2 cellular contexts compared by ENCODE assay signal in genomic region chr17:81140695-81141094, GRCh38.
TF ChIP-seq lines count a peak whose summit lies in the region.

No MANE protein-coding gene starts in this region.

TF ChIP-seq in K562, 482 proteins besides CTCF, POLR2A, EP300 and RAD21:
- peak; percentile 94 for TF ChIP-seq SAFB (IDR thresholded peaks at IDR 0.05; ENCODE audit: borderline replicate concordance, low read depth, low read length)
- TF ChIP-seq SRF (CRISPR knock-in tag; IDR thresholded peaks at IDR 0.05), result no peak

TF ChIP-seq in SK-N-SH treated with all-trans-retinoic acid at 6 μM for 48 hours, 23 proteins besides CTCF, POLR2A, EP300 and RAD21:
- TF ChIP-seq ESRRG (CRISPR knock-in tag; IDR thresholded peaks at IDR 0.05), result no peak
- no peak for TF ChIP-seq ARNTL (CRISPR knock-in tag; IDR thresholded peaks at IDR 0.05; ENCODE audit: borderline replicate concordance, low read depth)
- TF ChIP-seq PATZ1 (CRISPR knock-in tag; IDR thresholded peaks at IDR 0.05; ENCODE audit: borderline replicate concordance), result no peak
- TF ChIP-seq ZNF565 (CRISPR knock-in tag; conservative IDR thresholded peaks at IDR 0.05; ENCODE audit: low read depth), result no peak
- TF ChIP-seq CSRNP3 (CRISPR knock-in tag; IDR thresholded peaks at IDR 0.05), result no peak
- no peak for TF ChIP-seq ZFP3 (CRISPR knock-in tag; IDR thresholded peaks at IDR 0.05)
- no peak for TF ChIP-seq POU6F1 (CRISPR knock-in tag; IDR thresholded peaks at IDR 0.05; ENCODE audit: borderline replicate concordance, low read depth)
- no peak for TF ChIP-seq PPARA (CRISPR knock-in tag; IDR thresholded peaks at IDR 0.05; ENCODE audit: borderline replicate concordance)
- TF ChIP-seq OSR1 (CRISPR knock-in tag; IDR thresholded peaks at IDR 0.05), result no peak
- TF ChIP-seq GLIS3 (CRISPR knock-in tag; IDR thresholded peaks at IDR 0.05), result no peak
- TF ChIP-seq ZNF8 (CRISPR knock-in tag; IDR thresholded peaks at IDR 0.05), result no peak
TF ChIP-seq in SK-N-SH treated with all-trans-retinoic acid at 6 μM for 48 hours: peak in this region for 0.
